In genomic region chr9:36150529-36151305, GRCh38 we compare ENCODE assay signal across 11 cellular contexts. TPM values are rescaled to one million over a fixed set of nuclear protein-coding genes. Genes with fewer than 3 reads are reported as not detected.
DNase-seq lines count a peak whose midpoint lies in the region; ATAC-seq and TF ChIP-seq lines count a peak whose summit lies in the region.
"Had no signal": no experiment of that assay in that cellular context is flagged by ENCODE, and none has a peak within 500 bp of the region (broad histone marks: within the 10 kb centered on the region; RNA-seq: fewer than 3 reads in every experiment).

No MANE protein-coding gene starts in this region.

- CTCF ChIA-PET in CD8-positive, alpha-beta T cell (lab: Charles Lee): interaction anchor here (1.3 to 6.1 kb wide), 5 partner anchors 11 to 48 kb away, joined by 3 to 39 read pairs (median 10); partner anchors contain the start of gene GLIPR2

- H3K4me3 Mint-ChIP-seq in CD8-positive, alpha-beta T cell: peak overlapping the region; percentile 57
- peak overlapping the region; percentile 65 for H3K4me3 Mint-ChIP-seq in dendritic cell treated with granulocyte-macrophage colony-stimulating factor and Interleukin-4, amounts not matched to agents 40 ng/mL and 50 ng/mL, for 4 days
- no peak overlapping the region for H3K4me3 Mint-ChIP-seq in neural progenitor cell

- no peak for DNase-seq in CD8-positive, alpha-beta T cell
- DNase-seq in MV-4-11 (lab: John Stamatoyannopoulos, UW) (peak; percentile 78), neural progenitor cell (ENCODE audit: low spot score) (no peak), mucosa of gallbladder (ENCODE audit: low spot score) (no peak), posterior vena cava (ENCODE audit: low spot score) (no peak), D341Med (ENCODE audit: low spot score) (no peak), superior temporal gyrus (ENCODE audit: extremely low spot score) (no peak)
- DNase-seq: activated CD4-positive, alpha-beta T cell treated with anti-CD3 and anti-CD28 coated beads, Interleukin-2, amount 50 U/mL, for 1 hour had no signal

- H3K4me3 ChIP-seq in CD8-positive, alpha-beta T cell (ENCODE audit: low read depth, low read length): peak overlapping the region; percentile 45
- no peak overlapping the region for H3K4me3 ChIP-seq in neural progenitor cell
- H3K4me3 ChIP-seq: mucosa of descending colon had no signal

- ATAC-seq in CD8-positive, alpha-beta T cell: no peak

- H4K20me1 ChIP-seq in neural progenitor cell (ENCODE audit: low read depth): no peaks in the 10 kb centered on the region

- H3K27me3 Mint-ChIP-seq in CD8-positive, alpha-beta T cell (ENCODE audit: low read depth): no peaks in the 10 kb centered on the region
- no peaks in the 10 kb centered on the region for H3K27me3 Mint-ChIP-seq in dendritic cell treated with granulocyte-macrophage colony-stimulating factor and Interleukin-4, amounts not matched to agents 40 ng/mL and 50 ng/mL, for 4 days
- H3K27me3 Mint-ChIP-seq in neural progenitor cell (ENCODE audit: insufficient read depth, low read depth): peaks cover 2% of the 10 kb centered on the region

- POLR2A ChIA-PET in CD8-positive, alpha-beta T cell (lab: Charles Lee): interaction anchor here (1.0 to 1.8 kb wide), 3 partner anchors 9 to 39 kb away, joined by 4 to 8 read pairs (median 5); partner anchors contain the start of genes CLTA and GLIPR2

- peak overlapping the region; percentile 68 for H3K27ac ChIP-seq in CD8-positive, alpha-beta T cell (ENCODE audit: low read depth, low read length)
- H3K27ac ChIP-seq in neural progenitor cell: no peak overlapping the region

- intact Hi-C loops in CD8-positive, alpha-beta T cell (cut with DNase I, micrococcal nuclease): loop anchor here (1.0 to 10.0 kb wide), 2 partner anchors 14 to 116 kb away; partner anchors contain the start of genes GLIPR2 (in 2 of the 2) and RECK (in 1 of the 2)
- intact Hi-C loops in dendritic cell treated with granulocyte-macrophage colony-stimulating factor and Interleukin-4, amounts not matched to agents 40 ng/mL and 50 ng/mL, for 4 days (cut with micrococcal nuclease): loop anchor here (1.0 to 2.0 kb wide), 2 partner anchors 7 to 40 kb away; partner anchors contain the start of gene CLTA
- intact Hi-C loops in posterior vena cava (cut with DNase I): no loop called here

- H3K4me1 ChIP-seq in CD8-positive, alpha-beta T cell (ENCODE audit: insufficient read depth, low read length): peaks cover 76% of the 10 kb centered on the region
- H3K4me1 ChIP-seq in neural progenitor cell: no peaks in the 10 kb centered on the region

- H3K27me3 ChIP-seq in CD8-positive, alpha-beta T cell (ENCODE audit: insufficient read depth, low read length): no peaks in the 10 kb centered on the region
- H3K27me3 ChIP-seq in neural progenitor cell: no peaks in the 10 kb centered on the region

- H3K9me3 Mint-ChIP-seq in CD8-positive, alpha-beta T cell: peaks cover 3% of the 10 kb centered on the region
- H3K9me3 Mint-ChIP-seq in dendritic cell treated with granulocyte-macrophage colony-stimulating factor and Interleukin-4, amounts not matched to agents 40 ng/mL and 50 ng/mL, for 4 days: peaks cover 6% of the 10 kb centered on the region
- peaks cover 5% of the 10 kb centered on the region for H3K9me3 Mint-ChIP-seq in neural progenitor cell

- H3K27ac Mint-ChIP-seq in CD8-positive, alpha-beta T cell: peak overlapping the region; percentile 98
- H3K27ac Mint-ChIP-seq in dendritic cell treated with granulocyte-macrophage colony-stimulating factor and Interleukin-4, amounts not matched to agents 40 ng/mL and 50 ng/mL, for 4 days: peak overlapping the region; percentile 91
- H3K27ac Mint-ChIP-seq in neural progenitor cell: peak overlapping the region; percentile 93

- no peaks in the 10 kb centered on the region for H3K79me2 ChIP-seq in neural progenitor cell (ENCODE audit: low read depth)

- no peaks in the 10 kb centered on the region for H3K9me3 ChIP-seq in CD8-positive, alpha-beta T cell (ENCODE audit: low read length)
- H3K9me3 ChIP-seq in neural progenitor cell (ENCODE audit: low read depth): no peaks in the 10 kb centered on the region
- H3K9me3 ChIP-seq: mucosa of descending colon had no signal

- H3F3A ChIP-seq in neural progenitor cell (ENCODE audit: low read depth): peaks cover 5% of the 10 kb centered on the region

- TF ChIP-seq CTCF in CD8-positive, alpha-beta T cell (IDR thresholded peaks at IDR 0.05): no peak
- no peak for TF ChIP-seq CTCF in neural progenitor cell (IDR thresholded peaks at IDR 0.05)

- H2AFZ ChIP-seq in neural progenitor cell (replicated peaks): no peak overlapping the region

- H3K4me1 Mint-ChIP-seq in CD8-positive, alpha-beta T cell (ENCODE audit: low read depth): peaks cover 71% of the 10 kb centered on the region
- H3K4me1 Mint-ChIP-seq in dendritic cell treated with granulocyte-macrophage colony-stimulating factor and Interleukin-4, amounts not matched to agents 40 ng/mL and 50 ng/mL, for 4 days (ENCODE audit: low read depth): peaks cover 79% of the 10 kb centered on the region
- peaks cover 18% of the 10 kb centered on the region for H3K4me1 Mint-ChIP-seq in neural progenitor cell

- peaks cover 36% of the 10 kb centered on the region for H3K36me3 Mint-ChIP-seq in CD8-positive, alpha-beta T cell
- H3K36me3 Mint-ChIP-seq in dendritic cell treated with granulocyte-macrophage colony-stimulating factor and Interleukin-4, amounts not matched to agents 40 ng/mL and 50 ng/mL, for 4 days (ENCODE audit: low read depth): peaks cover 63% of the 10 kb centered on the region
- H3K36me3 Mint-ChIP-seq in neural progenitor cell: peaks cover 3% of the 10 kb centered on the region

- no peak overlapping the region for H3K4me2 ChIP-seq in neural progenitor cell

- H3K36me3 ChIP-seq in CD8-positive, alpha-beta T cell (ENCODE audit: insufficient read depth, low read length): no peaks in the 10 kb centered on the region
- no peaks in the 10 kb centered on the region for H3K36me3 ChIP-seq in neural progenitor cell

- no peak overlapping the region for H3K9ac ChIP-seq in neural progenitor cell

RNA-seq across cellular contexts. Expression of gene GLIPR2, which starts 14.2 kb away (rescaled TPM):
- 10 to 100 TPM in 1 of 2 experiments, 1 to 10 TPM in 1; 8.6 to 10.2 TPM for total RNA-seq in CD8-positive, alpha-beta T cell
- total RNA-seq in neural progenitor cell (ENCODE audit: low replicate concordance) (12.4 and 17.4 TPM in 2 replicates), mucosa of gallbladder (17.0 TPM), posterior vena cava (10 to 100 TPM; 52.2 to 74.9 TPM)

RNA-seq across cellular contexts. Expression of gene CCIN, which starts 18.5 kb away (rescaled TPM):
- total RNA-seq in CD8-positive, alpha-beta T cell: under 1 TPM; 0.16 to 0.56 TPM
- total RNA-seq in neural progenitor cell (ENCODE audit: low replicate concordance): not detected in 2 replicates
- total RNA-seq in mucosa of gallbladder: 0.12 TPM
- total RNA-seq in posterior vena cava: 1 to 10 TPM; 2.0 to 2.5 TPM
- total RNA-seq: NCI-H460 had no signal

RNA-seq across cellular contexts. Expression of gene CLTA, which starts 40.0 kb away (rescaled TPM):
- total RNA-seq in CD8-positive, alpha-beta T cell: 10 to 100 TPM; 39.1 to 39.6 TPM
- 199 and 203 TPM in 2 replicates for total RNA-seq in neural progenitor cell (ENCODE audit: low replicate concordance)
- 185 TPM for total RNA-seq in mucosa of gallbladder
- total RNA-seq in posterior vena cava: 100 to 1,000 TPM; 109 to 135 TPM

Comparison
In these comparisons a context has a peak if more than half of its experiments do, and no peak if none do; other contexts are left out.
1. intact Hi-C loops: an anchor here in CD8-positive, alpha-beta T cell (1.0 to 10.0 kb wide) and dendritic cell treated with granulocyte-macrophage colony-stimulating factor and Interleukin-4, amounts not matched to agents 40 ng/mL and 50 ng/mL, for 4 days (1.0 to 2.0 kb wide); none called in posterior vena cava.